In the genomic region with DNA sequence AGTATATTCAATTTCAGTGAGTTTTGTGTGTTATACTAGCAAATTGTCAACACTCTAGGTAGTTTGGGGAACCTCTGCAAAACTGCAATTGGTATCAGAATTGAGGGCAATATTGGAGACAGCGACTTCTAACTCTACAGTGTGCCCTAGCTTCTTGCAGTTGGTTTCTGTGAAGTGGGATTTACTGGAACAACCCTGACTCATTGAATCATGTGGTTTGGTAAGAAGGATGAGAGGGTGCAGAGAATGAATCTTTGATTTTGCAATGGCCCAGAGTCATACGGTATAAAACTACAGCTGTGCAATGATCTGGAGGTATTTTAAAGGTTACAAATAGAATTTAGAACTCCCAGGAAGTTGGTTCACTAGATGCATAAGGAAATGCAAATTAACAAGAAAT, we compare ENCODE assay signal across 10 cellular contexts.
DNase-seq lines count a peak whose midpoint lies in the region; ATAC-seq, FAIRE-seq and TF ChIP-seq lines count a peak whose summit lies in the region.
"Had no signal": no experiment of that assay in that cellular context is flagged by ENCODE, and none has a peak within 500 bp of the region (broad histone marks: within the 10 kb centered on the region; RNA-seq: fewer than 3 reads in every experiment).

No MANE protein-coding gene starts in this region.

- intact Hi-C loops in heart left ventricle (cut with DNase I) = no loop called here
- intact Hi-C loops in Right ventricle myocardium inferior (cut with DNase I) = no loop called here
- intact Hi-C loops in upper lobe of right lung (cut with DNase I) = no loop called here

- ATAC-seq in heart left ventricle (no peak), Right ventricle myocardium inferior (no peak), SK-N-SH treated with all-trans-retinoic acid at 6 μM for 48 hours (peak; percentile 56), upper lobe of right lung (peak; percentile 67)

- H3K9me3 ChIP-seq in heart left ventricle (no peaks in the 10 kb centered on the region), upper lobe of right lung (no peaks in the 10 kb centered on the region)

- peak overlapping the region in 8 of 12 donors; percentile 13 to 49 (median 28) for H3K4me3 ChIP-seq in heart left ventricle
- H3K4me3 ChIP-seq in upper lobe of right lung = no peak overlapping the region

- DNase-seq in heart left ventricle (no peak), Right ventricle myocardium inferior (ENCODE audit: missing footprints) (no peak), fibroblast of peridontal ligament (ENCODE audit: extremely low read depth) (peak; percentile 75), upper lobe of right lung (no peak), GM12892 (ENCODE audit: insufficient read length) (no peak), SKM-1 treated with dmso at 0.1 percent for 144 hours (lab: John Stamatoyannopoulos, UW; ENCODE audit: unreplicated experiment) (no peak)
- no peak for DNase-seq in activated CD8-positive, alpha-beta memory T cell treated with anti-CD3 and anti-CD28 coated beads, Interleukin-2, amount 50 U/mL, for 48 hours
- DNase-seq: activated CD4-positive, alpha-beta T cell treated with anti-CD3 and anti-CD28 coated beads for 4 hours; NCI-H1092 had no signal

- no peak for FAIRE-seq in GM12892 (lab: Jason Lieb, UNC)

- 81 to 87% (median 84%) methylated on average over 2 of the region's 2 CpGs for WGBS in heart left ventricle, 4 donors

- H3K27ac ChIP-seq in heart left ventricle (no peak overlapping the region), upper lobe of right lung (no peak overlapping the region)

- TF ChIP-seq CTCF in heart left ventricle (IDR thresholded peaks at IDR 0.05) = no peak
- no peak for TF ChIP-seq CTCF in upper lobe of right lung (IDR thresholded peaks at IDR 0.05)

- TF ChIP-seq POLR2A in heart left ventricle (IDR thresholded peaks at IDR 0.05) (no peak), GM12892 (IDR thresholded peaks at IDR 0.05; ENCODE audit: low read depth, low read length) (no peak)

- no peaks in the 10 kb centered on the region for H3K27me3 ChIP-seq in heart left ventricle
- H3K27me3 ChIP-seq in upper lobe of right lung = no peaks in the 10 kb centered on the region

- H3K36me3 ChIP-seq in heart left ventricle (no peaks in the 10 kb centered on the region), upper lobe of right lung (no peaks in the 10 kb centered on the region)

- peaks cover 0 to 19% (median 0%) of the 10 kb centered on the region in 12 donors for H3K4me1 ChIP-seq in heart left ventricle
- H3K4me1 ChIP-seq in upper lobe of right lung = no peaks in the 10 kb centered on the region

TF ChIP-seq in SK-N-SH treated with all-trans-retinoic acid at 6 μM for 48 hours, 23 proteins besides CTCF, POLR2A, EP300 and RAD21:
- no peak for TF ChIP-seq OSR1 (CRISPR knock-in tag; IDR thresholded peaks at IDR 0.05)
- no peak for TF ChIP-seq CREB5 (CRISPR knock-in tag; IDR thresholded peaks at IDR 0.05; ENCODE audit: low read depth)
- TF ChIP-seq ZC3H10 (CRISPR knock-in tag; IDR thresholded peaks at IDR 0.05) = no peak
- no peak for TF ChIP-seq ARNTL (CRISPR knock-in tag; IDR thresholded peaks at IDR 0.05; ENCODE audit: borderline replicate concordance, low read depth)
- no peak for TF ChIP-seq TSHZ2 (CRISPR knock-in tag; IDR thresholded peaks at IDR 0.05)
- no peak for TF ChIP-seq PATZ1 (CRISPR knock-in tag; IDR thresholded peaks at IDR 0.05; ENCODE audit: borderline replicate concordance)
- no peak for TF ChIP-seq ESRRG (CRISPR knock-in tag; IDR thresholded peaks at IDR 0.05)
- TF ChIP-seq ZFP3 (CRISPR knock-in tag; IDR thresholded peaks at IDR 0.05) = no peak
- TF ChIP-seq POU6F1 (CRISPR knock-in tag; IDR thresholded peaks at IDR 0.05; ENCODE audit: borderline replicate concordance, low read depth) = no peak
- no peak for TF ChIP-seq ISL1 (CRISPR knock-in tag; IDR thresholded peaks at IDR 0.05)
- no peak for TF ChIP-seq CSRNP3 (CRISPR knock-in tag; IDR thresholded peaks at IDR 0.05)
- no peak for TF ChIP-seq BACH2 (CRISPR knock-in tag; IDR thresholded peaks at IDR 0.05; ENCODE audit: borderline replicate concordance)
- no peak for TF ChIP-seq ZNF70 (CRISPR knock-in tag; IDR thresholded peaks at IDR 0.05)
- no peak for TF ChIP-seq SNAI2 (CRISPR knock-in tag; IDR thresholded peaks at IDR 0.05)
- TF ChIP-seq ZFP30 (CRISPR knock-in tag; IDR thresholded peaks at IDR 0.05) = no peak
- TF ChIP-seq TOX (CRISPR knock-in tag; IDR thresholded peaks at IDR 0.05; ENCODE audit: borderline replicate concordance) = no peak
- no peak for TF ChIP-seq ZNF565 (CRISPR knock-in tag; conservative IDR thresholded peaks at IDR 0.05; ENCODE audit: low read depth)
- no peak for TF ChIP-seq PPARA (CRISPR knock-in tag; IDR thresholded peaks at IDR 0.05; ENCODE audit: borderline replicate concordance)
- TF ChIP-seq CSDC2 (CRISPR knock-in tag; IDR thresholded peaks at IDR 0.05) = no peak

Comparison
In these comparisons a context has a peak if more than half of its experiments do, and no peak if none do; other contexts are left out.
1. ATAC-seq: peak in SK-N-SH treated with all-trans-retinoic acid at 6 μM for 48 hours (single experiment) and upper lobe of right lung (single experiment); none in heart left ventricle (0 of 4) and Right ventricle myocardium inferior (single experiment).